Comparison of ENCODE assay signal across 27 cellular contexts in the genomic region with DNA sequence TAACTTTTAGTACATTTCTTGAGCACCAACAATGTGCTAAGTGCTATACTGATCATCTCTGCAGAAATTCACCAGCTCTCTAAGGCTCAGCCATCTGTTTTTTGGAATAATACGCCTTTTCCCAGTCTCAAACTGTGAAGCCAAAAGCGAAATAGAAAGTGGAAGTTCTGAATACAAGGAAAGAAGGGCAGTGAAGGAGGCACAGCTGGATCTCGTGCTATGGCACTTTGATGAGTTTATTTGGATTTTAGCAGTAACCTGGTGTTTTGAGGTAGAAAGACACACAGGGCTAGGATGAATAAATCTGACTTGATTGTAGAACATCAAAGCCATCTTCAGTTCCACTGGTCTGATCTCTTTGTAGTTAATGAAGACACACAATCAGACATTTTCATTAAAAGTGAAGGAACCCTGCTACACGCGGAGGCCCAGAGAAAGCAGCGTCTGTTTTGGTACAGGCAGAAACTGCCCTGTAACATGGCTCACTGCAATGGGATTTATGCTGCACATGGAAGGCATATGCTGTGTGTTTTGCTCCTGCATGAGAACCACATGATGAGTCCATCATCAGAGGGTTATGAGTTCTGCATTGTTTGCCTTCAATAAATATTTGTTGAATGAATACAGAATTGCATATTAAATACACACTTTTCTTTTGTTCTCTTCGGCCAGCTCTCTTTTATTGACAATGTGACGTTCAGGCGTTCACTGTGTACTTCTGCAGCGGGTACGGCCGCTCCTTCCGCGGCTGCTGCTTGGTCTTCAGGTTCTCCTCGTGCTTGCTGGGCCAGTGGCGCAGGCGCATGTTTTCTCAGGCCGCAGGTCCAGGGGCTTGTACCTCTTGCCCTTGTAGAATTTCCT.
A peak's percentile ranks its signal among the peaks of the same experiment; 100 is the strongest.
DNase-seq lines count a peak whose midpoint lies in the region; ATAC-seq, FAIRE-seq and TF ChIP-seq lines count a peak whose summit lies in the region.
"Had no signal": no experiment of that assay in that cellular context is flagged by ENCODE, and none has a peak within 500 bp of the region (broad histone marks: within the 10 kb centered on the region; RNA-seq: fewer than 3 reads in every experiment).

No MANE protein-coding gene starts in this region.

- H3K27me3 ChIP-seq in heart right ventricle (no peaks in the 10 kb centered on the region), transverse colon (no peaks in the 10 kb centered on the region), small intestine (ENCODE audit: control insufficient read depth in 2 of 2, insufficient read depth in 2 of 2, low read length in 2 of 2) (no peaks in the 10 kb centered on the region)
- H3K27me3 ChIP-seq: ascending aorta; BLaER1 treated with 17β-estradiol and CSF1 and Interleukin-3, amounts not matched to agents 10 nM and 100 nM; left lung; upper lobe of left lung had no signal

- H3K4me3 Mint-ChIP-seq in activated T-cell treated with anti-CD3 and anti-CD28 coated beads, Interleukin-2, amount 50 U/mL, for 4 hours, result no peak overlapping the region
- H3K4me3 Mint-ChIP-seq: activated B cell treated with CpG ODN at 0.5 μM for 24 hours, nephron had no signal

- H3K4me3 ChIP-seq in heart right ventricle, result no peak overlapping the region
- no peak overlapping the region for H3K4me3 ChIP-seq in transverse colon
- H3K4me3 ChIP-seq in small intestine (ENCODE audit: low read depth in 1 of 2, low read length in 2 of 2), result no peak overlapping the region
- H3K4me3 ChIP-seq: ascending aorta; BLaER1 treated with 17β-estradiol and CSF1 and Interleukin-3, amounts not matched to agents 10 nM and 100 nM; left lung; upper lobe of left lung had no signal

- H3K36me3 ChIP-seq in heart right ventricle (peaks cover 0 to 42% (median 0%) of the 10 kb centered on the region in 9 donors), transverse colon (no peaks in the 10 kb centered on the region), small intestine (ENCODE audit: control insufficient read depth in 2 of 2, insufficient read depth in 2 of 2, low read length in 2 of 2) (peaks cover 0 to 4% of the 10 kb centered on the region in 2 donors)

- intact Hi-C loops in heart right ventricle (cut with DNase I), result no loop called here
- intact Hi-C loops in Right ventricle myocardium superior (cut with DNase I), result no loop called here
- intact Hi-C loops in left colon (cut with DNase I, micrococcal nuclease), result no loop called here
- intact Hi-C loops in transverse colon (cut with DNase I; ENCODE audit: low total_unique reads), result no loop called here

- H3K4me1 ChIP-seq in heart right ventricle (peaks cover 0 to 22% (median 6%) of the 10 kb centered on the region in 9 donors), transverse colon (peaks cover 0 to 8% (median 0%) of the 10 kb centered on the region in 4 donors), small intestine (ENCODE audit: control insufficient read depth in 2 of 2, insufficient read depth in 1 of 2, low read depth in 1 of 2, low read length in 1 of 2) (no peaks in the 10 kb centered on the region)
- H3K4me1 ChIP-seq: ascending aorta; BLaER1 treated with 17β-estradiol and CSF1 and Interleukin-3, amounts not matched to agents 10 nM and 100 nM; left lung; upper lobe of left lung had no signal

- no peaks in the 10 kb centered on the region for H3K4me1 Mint-ChIP-seq in activated T-cell treated with anti-CD3 and anti-CD28 coated beads, Interleukin-2, amount 50 U/mL, for 4 hours (ENCODE audit: low read depth)
- H3K4me1 Mint-ChIP-seq: activated B cell treated with CpG ODN at 0.5 μM for 24 hours had no signal

- TF ChIP-seq CTCF in heart right ventricle (IDR thresholded peaks at IDR 0.05) (no peak), transverse colon (IDR thresholded peaks at IDR 0.05) (no peak)

- no peak for TF ChIP-seq EP300 in transverse colon (IDR thresholded peaks at IDR 0.05; ENCODE audit: low read depth)

- DNase-seq in heart right ventricle (no peak), Right ventricle myocardium superior (no peak), NCI-H69 (lab: John Stamatoyannopoulos, UW) (peak; percentile 29), left colon (peak in 1 of 2 donors; percentile 16), transverse colon (peak; percentile 23), small intestine (no peak)
- DNase-seq in activated T-cell treated with anti-CD3 and anti-CD28 coated beads, Interleukin-2, amount 50 U/mL, for 4 hours, result no peak
- DNase-seq: activated B cell treated with CpG ODN at 0.5 μM for 24 hours; activated CD4-positive, alpha-beta T cell treated with anti-CD3 and anti-CD28 coated beads, Interleukin-2, amount 50 U/mL, for 48 hours; activated CD8-positive, alpha-beta memory T cell treated with anti-CD3 and anti-CD28 coated beads, Interleukin-2, amount 50 U/mL, for 4 hours; Calu3; HCEC 1CT; left lung; NCI-H1048; NCI-H187 treated with DMSO at 0.1 percent for 48 hours; NCI-H226; OCI-M1; T-helper 9 cell had no signal

- no peak for TF ChIP-seq POLR2A in transverse colon (IDR thresholded peaks at IDR 0.05)

- H3K36me3 Mint-ChIP-seq in activated T-cell treated with anti-CD3 and anti-CD28 coated beads, Interleukin-2, amount 50 U/mL, for 4 hours (ENCODE audit: insufficient read depth), result peaks cover 34% of the 10 kb centered on the region

- no peaks in the 10 kb centered on the region for H3K27me3 Mint-ChIP-seq in activated T-cell treated with anti-CD3 and anti-CD28 coated beads, Interleukin-2, amount 50 U/mL, for 4 hours (ENCODE audit: low read depth)
- H3K27me3 Mint-ChIP-seq: activated B cell treated with CpG ODN at 0.5 μM for 24 hours had no signal

- H3K27ac ChIP-seq in heart right ventricle, result peak overlapping the region in 8 of 10 donors; percentile 11 to 80 (median 67)
- H3K27ac ChIP-seq in transverse colon, result peak overlapping the region in 2 of 4 donors; percentile 16 to 22
- no peak overlapping the region for H3K27ac ChIP-seq in small intestine (ENCODE audit: low read depth in 1 of 2, low read length in 1 of 2)
- H3K27ac ChIP-seq: ascending aorta; BLaER1 treated with 17β-estradiol and CSF1 and Interleukin-3, amounts not matched to agents 10 nM and 100 nM; left lung had no signal

- WGBS in heart right ventricle, 2 donors, result 92 to 93% methylated on average over 18 of the region's 18 CpGs
- 73 to 77% methylated on average over 17 to 18 of the region's 18 CpGs for WGBS in transverse colon (ENCODE audit: low coverage in 1 of 2), 2 donors
- 87 to 93% (median 91%) methylated on average over 18 of the region's 18 CpGs for WGBS in small intestine, 3 donors

- FAIRE-seq in small intestine (lab: Jason Lieb, UNC), result no peak
- FAIRE-seq: GM12892 had no signal

- H3K9me3 ChIP-seq in heart right ventricle (no peaks in the 10 kb centered on the region), transverse colon (no peaks in the 10 kb centered on the region), small intestine (ENCODE audit: control insufficient read depth, low read depth) (no peaks in the 10 kb centered on the region)
- H3K9me3 ChIP-seq: ascending aorta; BLaER1 treated with 17β-estradiol and CSF1 and Interleukin-3, amounts not matched to agents 10 nM and 100 nM; left lung; upper lobe of left lung had no signal

- in situ Hi-C loops in transverse colon (cut with MboI; ENCODE audit: low pct_ligation_motif_present in 1 of 4, low pct_unique_long_range_greater_than_20kb in 1 of 4, low sequenced_read_pairs in 3 of 4), result no loop called here

- ATAC-seq in heart right ventricle, result no peak
- no peak for ATAC-seq in Right ventricle myocardium superior (ENCODE audit: poor library complexity)
- ATAC-seq in left colon, result peak; percentile 67
- ATAC-seq in activated T-cell treated with anti-CD3 and anti-CD28 coated beads, Interleukin-2, amount 50 U/mL, for 4 hours, result no peak
- ATAC-seq in HG03457 (IDR thresholded peaks at IDR 0.05; ENCODE audit: unreplicated experiment), result no peak
- ATAC-seq: activated naive CD4-positive, alpha-beta T cell treated with anti-CD3 and anti-CD28 coated beads, Interleukin-2, amount 50 U/mL, for 72 hours; left lung; sciatic nerve had no signal

- H3K9me3 Mint-ChIP-seq in activated T-cell treated with anti-CD3 and anti-CD28 coated beads, Interleukin-2, amount 50 U/mL, for 4 hours, result no peaks in the 10 kb centered on the region
- H3K9me3 Mint-ChIP-seq: activated B cell treated with CpG ODN at 0.5 μM for 24 hours; activated naive CD4-positive, alpha-beta T cell treated with anti-CD3 and anti-CD28 coated beads, Interleukin-2, amount 50 U/mL, for 72 hours; activated T-helper 2 cell treated with anti-CD3 and anti-CD28 coated beads, Interferon-gamma antibody, Interleukin-2, Interleukin-4, amounts not matched to agents 10 μg/mL and 5 μg/mL and 100 μg/mL, durations not matched to agents 14 hours and 24 hours and 36 hours; nephron had no signal

Comparison
In these comparisons a context has a peak if more than half of its experiments do, and no peak if none do; other contexts are left out.
1. DNase-seq: peak in NCI-H69 (single experiment) and transverse colon (single experiment); none in heart right ventricle (0 of 2), Right ventricle myocardium superior (single experiment), activated T-cell treated with anti-CD3 and anti-CD28 coated beads, Interleukin-2, amount 50 U/mL, for 4 hours (single experiment) and small intestine (single experiment).
2. H3K27ac ChIP-seq: peak in heart right ventricle (8 of 10); none in small intestine (0 of 2).